Comparison of ENCODE assay signal across 1 cellular context in genomic region chr2:28296904-28297303, GRCh38.
TF ChIP-seq lines count a peak whose summit lies in the region.

No MANE protein-coding gene starts in this region.

TF ChIP-seq in GM23338, 12 proteins besides CTCF, POLR2A, EP300 and RAD21 (continued from another document):
- TF ChIP-seq REST (IDR thresholded peaks at IDR 0.05; ENCODE audit: unreplicated experiment) (no peak), CREB1 (CRISPR knock-in tag; IDR thresholded peaks at IDR 0.05; ENCODE audit: low read depth) (no peak), STAT1 (IDR thresholded peaks at IDR 0.05; ENCODE audit: unreplicated experiment) (no peak), JUNB (IDR thresholded peaks at IDR 0.05; ENCODE audit: unreplicated experiment) (no peak), EZH2 (IDR thresholded peaks at IDR 0.05; ENCODE audit: low read depth, unreplicated experiment) (no peak)
